ENCODE assay signal across 15 cellular contexts in genomic region chr1:227884370-227885134, GRCh38.
DNase-seq lines count a peak whose midpoint lies in the region; ATAC-seq and TF ChIP-seq lines count a peak whose summit lies in the region.
"Had no signal": no experiment of that assay in that cellular context is flagged by ENCODE, and none has a peak within 500 bp of the region (broad histone marks: within the 10 kb centered on the region; RNA-seq: fewer than 3 reads in every experiment).

No MANE protein-coding gene starts in this region.

- intact Hi-C loops in CD8-positive, alpha-beta T cell (cut with DNase I, micrococcal nuclease), result loop anchor here (5.0 kb wide), 2 partner anchors 97 to 122 kb away; no protein-coding TSS in a partner anchor

- peaks cover 59% of the 10 kb centered on the region for H3K4me1 ChIP-seq in CD8-positive, alpha-beta T cell (ENCODE audit: insufficient read depth, low read length)
- no peaks in the 10 kb centered on the region for H3K4me1 ChIP-seq in osteoblast (ENCODE audit: insufficient read depth, low read length)

- ATAC-seq in CD8-positive, alpha-beta T cell, result no peak
- ATAC-seq in GM19023 (IDR thresholded peaks at IDR 0.05; ENCODE audit: unreplicated experiment), result no peak
- ATAC-seq: body of pancreas; stimulated activated naive CD8-positive, alpha-beta T cell treated with anti-CD3 and anti-CD28 coated beads, Interleukin-15, amount 100 ng/mL, for 72 hours had no signal

- peak overlapping the region; percentile 50 for H3K4me3 Mint-ChIP-seq in CD8-positive, alpha-beta T cell
- no peak overlapping the region for H3K4me3 Mint-ChIP-seq in osteocyte (ENCODE audit: unreplicated experiment)

- no peaks in the 10 kb centered on the region for H3K36me3 ChIP-seq in CD8-positive, alpha-beta T cell (ENCODE audit: insufficient read depth, low read length)
- H3K36me3 ChIP-seq in osteoblast (ENCODE audit: insufficient read depth, low read length), result no peaks in the 10 kb centered on the region
- H3K36me3 ChIP-seq: esophagus muscularis mucosa, uterus had no signal

- no peaks in the 10 kb centered on the region for H3K27me3 ChIP-seq in CD8-positive, alpha-beta T cell (ENCODE audit: insufficient read depth, low read length)
- H3K27me3 ChIP-seq in osteoblast (ENCODE audit: insufficient read depth, low read length), result no peaks in the 10 kb centered on the region
- H3K27me3 ChIP-seq: body of pancreas, uterus had no signal

- no peaks in the 10 kb centered on the region for H3K27me3 Mint-ChIP-seq in CD8-positive, alpha-beta T cell (ENCODE audit: low read depth)
- peaks cover 27% of the 10 kb centered on the region for H3K27me3 Mint-ChIP-seq in osteocyte (ENCODE audit: unreplicated experiment)
- H3K27me3 Mint-ChIP-seq: activated CD4-positive, alpha-beta T cell treated with anti-CD3 and anti-CD28 coated beads for 36 hours; stimulated activated naive CD8-positive, alpha-beta T cell treated with anti-CD3 and anti-CD28 coated beads, Interleukin-15, amount 100 ng/mL, for 72 hours had no signal

- H2AFZ ChIP-seq in osteoblast (ENCODE audit: low read length), result no peak overlapping the region

- peaks cover 41% of the 10 kb centered on the region for H3K4me1 Mint-ChIP-seq in CD8-positive, alpha-beta T cell (ENCODE audit: low read depth)
- peaks cover 14% of the 10 kb centered on the region for H3K4me1 Mint-ChIP-seq in osteocyte (ENCODE audit: unreplicated experiment)

- TF ChIP-seq CTCF in CD8-positive, alpha-beta T cell (IDR thresholded peaks at IDR 0.05), result no peak
- TF ChIP-seq CTCF in osteoblast (IDR thresholded peaks at IDR 0.05; ENCODE audit: extremely low read depth, low read depth, low read length) (no peak), osteocyte (IDR thresholded peaks at IDR 0.05) (no peak)

- peak overlapping the region; percentile 64 for H3K27ac Mint-ChIP-seq in CD8-positive, alpha-beta T cell
- H3K27ac Mint-ChIP-seq in osteocyte (ENCODE audit: unreplicated experiment), result no peak overlapping the region

- no peak overlapping the region for H3K4me2 ChIP-seq in osteoblast (ENCODE audit: insufficient read depth, low read length)

- no peaks in the 10 kb centered on the region for H3K79me2 ChIP-seq in osteoblast (ENCODE audit: insufficient read depth, low read length)

- no peaks in the 10 kb centered on the region for H3K9me3 Mint-ChIP-seq in CD8-positive, alpha-beta T cell
- no peaks in the 10 kb centered on the region for H3K9me3 Mint-ChIP-seq in osteocyte (ENCODE audit: unreplicated experiment)
- H3K9me3 Mint-ChIP-seq: stimulated activated naive CD8-positive, alpha-beta T cell treated with anti-CD3 and anti-CD28 coated beads, Interleukin-15, amount 100 ng/mL, for 72 hours had no signal

- no peak overlapping the region for H3K4me3 ChIP-seq in CD8-positive, alpha-beta T cell (ENCODE audit: low read depth, low read length)
- H3K4me3 ChIP-seq in osteoblast (ENCODE audit: insufficient read depth, low read length), result no peak overlapping the region
- H3K4me3 ChIP-seq: body of pancreas, esophagus muscularis mucosa, uterus had no signal

- no peaks in the 10 kb centered on the region for H3K9me3 ChIP-seq in CD8-positive, alpha-beta T cell (ENCODE audit: low read length)
- H3K9me3 ChIP-seq in osteoblast (ENCODE audit: low read depth, low read length), result no peaks in the 10 kb centered on the region
- H3K9me3 ChIP-seq: body of pancreas, esophagus muscularis mucosa, uterus had no signal

- H3K27ac ChIP-seq in CD8-positive, alpha-beta T cell (ENCODE audit: low read depth, low read length), result no peak overlapping the region
- H3K27ac ChIP-seq in osteoblast (ENCODE audit: low read depth, low read length), result no peak overlapping the region
- H3K27ac ChIP-seq: body of pancreas had no signal

- CTCF ChIA-PET in CD8-positive, alpha-beta T cell (lab: Charles Lee), result interaction anchor here (1.4 kb wide), 1 partner anchor 123 kb away, joined by 4 read pairs; no protein-coding TSS in a partner anchor

- POLR2A ChIA-PET in CD8-positive, alpha-beta T cell (lab: Charles Lee), result interaction anchor here (0.8 to 2.0 kb wide), 3 partner anchors 14 to 119 kb away, joined by 3 to 12 read pairs (median 3); no protein-coding TSS in a partner anchor

- H4K20me1 ChIP-seq in osteoblast (ENCODE audit: insufficient read depth, low read length), result no peaks in the 10 kb centered on the region

- DNase-seq in activated T-cell treated with anti-CD3 and anti-CD28 coated beads, Interleukin-2, amount 50 U/mL, for 1 hour, result peak; percentile 15
- DNase-seq in activated T-cell treated with anti-CD3 and anti-CD28 coated beads for 4 hours (no peak), osteoblast (ENCODE audit: insufficient read length, low spot score, missing footprints) (peak; percentile 67), osteocyte (ENCODE audit: extremely low spot score, unreplicated experiment) (no peak)
- peak in 4 of 7 experiments; percentile 3 to 49 (median 12) for DNase-seq in CD8-positive, alpha-beta T cell
- DNase-seq in activated effector memory CD4-positive, alpha-beta T cell treated with anti-CD3 and anti-CD28 coated beads, Interleukin-2, amount 50 U/mL, for 16 hours, result peak; percentile 59
- no peak for DNase-seq in activated CD4-positive, alpha-beta T cell treated with anti-CD3 and anti-CD28 coated beads for 1 hour
- DNase-seq: midbrain, nucleus accumbens had no signal

- H3K36me3 Mint-ChIP-seq in CD8-positive, alpha-beta T cell, result no peaks in the 10 kb centered on the region
- no peaks in the 10 kb centered on the region for H3K36me3 Mint-ChIP-seq in osteocyte (ENCODE audit: unreplicated experiment)

Comparison
In these comparisons a context has a peak if more than half of its experiments do, and no peak if none do; other contexts are left out.
1. DNase-seq: peak in activated T-cell treated with anti-CD3 and anti-CD28 coated beads, Interleukin-2, amount 50 U/mL, for 1 hour (single experiment), CD8-positive, alpha-beta T cell (4 of 7), activated effector memory CD4-positive, alpha-beta T cell treated with anti-CD3 and anti-CD28 coated beads, Interleukin-2, amount 50 U/mL, for 16 hours (single experiment) and osteoblast (single experiment); none in activated T-cell treated with anti-CD3 and anti-CD28 coated beads for 4 hours (single experiment), osteocyte (single experiment) and activated CD4-positive, alpha-beta T cell treated with anti-CD3 and anti-CD28 coated beads for 1 hour (single experiment).